In the genomic region with DNA sequence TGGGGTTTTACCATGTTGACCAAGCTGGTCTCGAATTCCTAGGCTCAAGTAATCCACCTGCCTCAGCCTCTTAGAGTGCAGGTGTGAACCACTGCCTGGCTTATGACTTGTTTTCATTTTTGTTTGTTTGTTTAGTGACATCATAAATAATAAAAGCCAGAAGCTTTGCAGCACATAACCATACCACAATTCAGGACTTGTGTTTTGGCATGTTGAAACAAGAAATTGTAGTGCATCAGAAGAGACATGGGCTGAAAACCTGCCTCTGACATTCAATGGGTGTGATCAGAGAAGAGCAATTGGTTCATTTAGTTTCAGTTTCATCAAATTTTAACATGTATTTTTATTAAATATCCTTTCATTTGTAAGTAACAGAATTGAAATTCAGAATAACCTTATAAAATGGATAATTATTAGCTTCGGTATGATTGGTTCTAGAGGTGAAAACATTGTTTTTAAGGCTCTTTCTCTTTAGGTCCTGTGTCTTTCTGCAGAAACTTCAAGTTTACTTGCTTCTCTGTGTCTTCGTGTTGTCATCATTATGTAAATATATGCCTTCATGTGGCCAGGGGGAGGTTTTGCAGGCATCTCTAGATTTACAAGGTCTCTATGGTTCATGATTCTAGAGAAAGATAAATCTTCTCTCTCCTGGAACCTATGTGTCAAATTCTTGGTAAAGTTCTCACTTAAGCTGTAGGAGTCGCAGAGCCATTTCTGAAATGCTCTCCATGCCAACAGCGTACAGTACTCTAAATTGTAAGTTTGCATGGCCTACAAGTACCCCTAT, we compare ENCODE assay signal across 19 cellular contexts.
DNase-seq lines count a peak whose midpoint lies in the region; ATAC-seq and TF ChIP-seq lines count a peak whose summit lies in the region.
"Had no signal": no experiment of that assay in that cellular context is flagged by ENCODE, and none has a peak within 500 bp of the region (broad histone marks: within the 10 kb centered on the region; RNA-seq: fewer than 3 reads in every experiment).

No MANE protein-coding gene starts in this region.

- peak overlapping the region; percentile 52 for H3K27ac Mint-ChIP-seq in activated CD4-positive, alpha-beta T cell treated with anti-CD3 and anti-CD28 coated beads, Interleukin-2, amount 10 ng/mL, durations not matched to agents 7 days and 5 days
- H3K27ac Mint-ChIP-seq: HFFc6 had no signal

- peaks cover 19% of the 10 kb centered on the region for H3K4me1 Mint-ChIP-seq in activated CD4-positive, alpha-beta T cell treated with anti-CD3 and anti-CD28 coated beads, Interleukin-2, amount 10 ng/mL, durations not matched to agents 7 days and 5 days

- H3K4me3 ChIP-seq in RWPE2 (ENCODE audit: severe bottlenecking), result no peak overlapping the region
- H3K4me3 ChIP-seq: adrenal gland, breast epithelium, Peyer's patch, SK-N-MC, vagina had no signal

- no peaks in the 10 kb centered on the region for H3K9me3 ChIP-seq in RWPE2 (ENCODE audit: severe bottlenecking)
- H3K9me3 ChIP-seq: adrenal gland, breast epithelium, Peyer's patch, vagina had no signal

- no peaks in the 10 kb centered on the region for H3K9me3 Mint-ChIP-seq in activated CD4-positive, alpha-beta T cell treated with anti-CD3 and anti-CD28 coated beads, Interleukin-2, amount 10 ng/mL, durations not matched to agents 7 days and 5 days
- H3K9me3 Mint-ChIP-seq: HFFc6 had no signal

- POLR2A ChIA-PET in activated CD4-positive, alpha-beta T cell treated with anti-CD3 and anti-CD28 coated beads, Interleukin-2, amount 10 ng/mL, durations not matched to agents 7 days and 5 days (lab: Charles Lee), result no interaction called here

- TF ChIP-seq CTCF in RWPE2 (IDR thresholded peaks at IDR 0.05; ENCODE audit: poor library complexity, severe bottlenecking), result no peak

- CTCF ChIA-PET in activated CD4-positive, alpha-beta T cell treated with anti-CD3 and anti-CD28 coated beads, Interleukin-2, amount 10 ng/mL, durations not matched to agents 7 days and 5 days (lab: Charles Lee), result no interaction called here

- no peaks in the 10 kb centered on the region for H3K36me3 ChIP-seq in RWPE2 (ENCODE audit: low read depth)
- H3K36me3 ChIP-seq: adrenal gland, breast epithelium, Peyer's patch, vagina had no signal

- no peaks in the 10 kb centered on the region for H3K36me3 Mint-ChIP-seq in activated CD4-positive, alpha-beta T cell treated with anti-CD3 and anti-CD28 coated beads, Interleukin-2, amount 10 ng/mL, durations not matched to agents 7 days and 5 days (ENCODE audit: low read depth)

- no peaks in the 10 kb centered on the region for H3K4me1 ChIP-seq in RWPE2 (ENCODE audit: insufficient read depth, poor library complexity, severe bottlenecking)
- H3K4me1 ChIP-seq: adrenal gland, breast epithelium, Peyer's patch, vagina had no signal

- H3K27ac ChIP-seq in RWPE2 (ENCODE audit: poor library complexity, severe bottlenecking), result no peak overlapping the region
- H3K27ac ChIP-seq: adrenal gland, breast epithelium, Peyer's patch, SK-N-MC, vagina had no signal

- ATAC-seq in GM18868 (IDR thresholded peaks at IDR 0.05; ENCODE audit: unreplicated experiment), result peak; percentile 26
- peak; percentile 46; the same call in 1 of the 3 replicates for ATAC-seq in RWPE2 (ENCODE audit: low read depth)
- peak; percentile 57 for ATAC-seq in esophagus mucosa

- no peaks in the 10 kb centered on the region for H3K27me3 Mint-ChIP-seq in activated CD4-positive, alpha-beta T cell treated with anti-CD3 and anti-CD28 coated beads, Interleukin-2, amount 10 ng/mL, durations not matched to agents 7 days and 5 days

- no peaks in the 10 kb centered on the region for H3K27me3 ChIP-seq in RWPE2 (ENCODE audit: insufficient read depth, poor library complexity, severe bottlenecking)
- H3K27me3 ChIP-seq: adrenal gland, breast epithelium, Peyer's patch, vagina had no signal

- peak overlapping the region; percentile 43 for H3K4me3 Mint-ChIP-seq in activated CD4-positive, alpha-beta T cell treated with anti-CD3 and anti-CD28 coated beads, Interleukin-2, amount 10 ng/mL, durations not matched to agents 7 days and 5 days
- H3K4me3 Mint-ChIP-seq: HFFc6 had no signal

- DNase-seq in activated CD4-positive, alpha-beta T cell treated with anti-CD3 and anti-CD28 coated beads, Interleukin-2, amount 10 ng/mL, durations not matched to agents 7 days and 5 days, result peak; percentile 15
- no peak for DNase-seq in activated CD4-positive, alpha-beta T cell treated with anti-CD3 and anti-CD28 coated beads, Interleukin-2, amount 50 U/mL, for 48 hours
- DNase-seq in RWPE2 (ENCODE audit: low spot score) (no peak), HT-29 (ENCODE audit: low spot score) (no peak), SKM-1 treated with dmso at 0.1 percent for 144 hours (lab: John Stamatoyannopoulos, UW; ENCODE audit: unreplicated experiment) (no peak), DMS 273 (lab: John Stamatoyannopoulos, UW; ENCODE audit: unreplicated experiment) (no peak)
- DNase-seq: activated CD4-positive, alpha-beta T cell treated with anti-CD3 and anti-CD28 coated beads for 1 hour; adrenal gland; C1 segment of cervical spinal cord; cortex of kidney; HFFc6; NCI-H146; Peyer's patch; retina had no signal
